Comparison of ENCODE assay signal across 31 cellular contexts in the genomic region with DNA sequence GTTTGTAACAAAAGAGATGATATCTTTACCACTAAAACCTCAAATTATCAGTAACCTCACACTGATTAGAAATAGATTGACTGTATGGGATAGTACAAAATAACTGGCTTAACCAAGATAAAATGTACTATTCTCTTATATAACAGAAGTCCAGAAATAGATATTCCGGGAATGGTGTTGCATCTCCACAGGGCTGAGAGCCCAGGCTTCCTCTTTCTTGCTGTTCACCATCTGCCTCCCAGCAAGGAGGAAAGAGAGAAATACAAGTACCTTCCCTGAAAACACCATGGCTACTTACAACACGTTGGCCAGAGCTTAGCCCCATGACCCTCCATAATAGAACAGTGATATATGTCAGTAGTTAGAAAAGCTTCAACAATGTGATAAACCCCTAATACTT.
"Had no signal": no experiment of that assay in that cellular context is flagged by ENCODE, and none has a peak within 500 bp of the region (broad histone marks: within the 10 kb centered on the region; RNA-seq: fewer than 3 reads in every experiment).

No MANE protein-coding gene starts in this region.

- H3K27me3 ChIP-seq: adrenal gland had no signal

- H3K4me1 ChIP-seq: adrenal gland had no signal

- FAIRE-seq: bronchial epithelial cell, RCC 7860 had no signal

- H3K4me2 ChIP-seq: PC-9 had no signal

- ATAC-seq: activated CD4-positive, alpha-beta T cell treated with anti-CD3 and anti-CD28 coated beads for 36 hours; activated CD4-positive, CD25-positive, alpha-beta regulatory T cell treated with anti-CD3 and anti-CD28 coated beads, Interleukin-2, amount 50 U/mL, for 24 hours; activated CD8-positive, alpha-beta T cell treated with anti-CD3 and anti-CD28 coated beads, Interleukin-2, amount 10 ng/mL, durations not matched to agents 7 days and 5 days; activated naive CD4-positive, alpha-beta T cell treated with anti-CD3 and anti-CD28 coated beads, Interleukin-2, amount 50 U/mL, for 72 hours; Right ventricle myocardium inferior; WTC11 had no signal

- DNase-seq: activated CD4-positive, alpha-beta T cell treated with anti-CD3 and anti-CD28 coated beads for 36 hours; activated CD4-positive, alpha-beta T cell treated with anti-CD3 and anti-CD28 coated beads, Interleukin-2, amount 10 ng/mL, durations not matched to agents 7 days and 5 days; activated CD4-positive, alpha-beta T cell treated with anti-CD3 and anti-CD28 coated beads, Interleukin-2, amount 50 U/mL, for 48 hours; activated CD8-positive, alpha-beta T cell treated with anti-CD3 and anti-CD28 coated beads, Interleukin-2, amount 10 ng/mL, durations not matched to agents 7 days and 5 days; activated gamma-delta T cell treated with Interleukin-2 at 50 U/mL for 16 hours; activated naive CD4-positive, alpha-beta T cell treated with anti-CD3 and anti-CD28 coated beads for 36 hours; activated T-cell treated with anti-CD3 and anti-CD28 coated beads, Interleukin-2, amount 50 U/mL, for 24 hours; adrenal gland; Karpas-422; KBM-7; NCI-H1105; NCI-H1417 treated with DMSO at 0.1 percent for 48 hours; NCI-H1694; NCI-H1930; NCI-H2081 treated with DMSO at 0.1 percent for 48 hours; NCI-H226; NCI-H446 treated with DMSO at 0.1 percent for 48 hours; NCI-H524 treated with DMSO at 0.1 percent for 48 hours; NK-92 treated with Interleukin-12 subunit alpha and Interleukin-12 subunit beta, amount 100 ng/mL, for 24 hours; PC-9; SW 1271; T-helper 1 cell; T-helper 2 cell; T-helper 9 cell had no signal

- H3K4me3 ChIP-seq: adrenal gland, PC-9 had no signal

- H3K36me3 ChIP-seq: adrenal gland had no signal

- H2AFZ ChIP-seq: PC-9 had no signal

- H3K27ac ChIP-seq: adrenal gland, PC-9, RWPE1 had no signal
